8 cellular contexts compared by ENCODE assay signal in genomic region chr2:85133751-85134254, GRCh38. TPM values are rescaled to one million over a fixed set of nuclear protein-coding genes. Genes with fewer than 3 reads are reported as not detected.
DNase-seq lines count a peak whose midpoint lies in the region; ATAC-seq and TF ChIP-seq lines count a peak whose summit lies in the region.

No MANE protein-coding gene starts in this region.

- peaks cover 9% of the 10 kb centered on the region for H3K4me1 Mint-ChIP-seq in activated naive CD4-positive, alpha-beta T cell treated with anti-CD3 and anti-CD28 coated beads, Interleukin-2, amount 50 U/mL, for 24 hours

- peaks cover 37% of the 10 kb centered on the region for H3K27me3 Mint-ChIP-seq in activated naive CD4-positive, alpha-beta T cell treated with anti-CD3 and anti-CD28 coated beads, Interleukin-2, amount 50 U/mL, for 24 hours

- no peaks in the 10 kb centered on the region for H3K36me3 Mint-ChIP-seq in activated naive CD4-positive, alpha-beta T cell treated with anti-CD3 and anti-CD28 coated beads, Interleukin-2, amount 50 U/mL, for 24 hours

- H3K36me3 ChIP-seq in heart left ventricle (no peaks in the 10 kb centered on the region), prostate gland (no peaks in the 10 kb centered on the region)

- peak; percentile 41 for DNase-seq in COLO668 (lab: John Stamatoyannopoulos, UW; ENCODE audit: unreplicated experiment)
- DNase-seq in heart left ventricle = peak; percentile 42 to 74 (median 60)
- DNase-seq in prostate gland (ENCODE audit: low spot score) = peak; percentile 20
- DNase-seq in NCI-H187 treated with DMSO at 0.1 percent for 48 hours (lab: John Stamatoyannopoulos, UW) = no peak

- TF ChIP-seq POLR2A in heart left ventricle (IDR thresholded peaks at IDR 0.05) = no peak
- TF ChIP-seq POLR2A in prostate gland (IDR thresholded peaks at IDR 0.05) = no peak

- TF ChIP-seq CTCF in heart left ventricle (IDR thresholded peaks at IDR 0.05) = no peak
- TF ChIP-seq CTCF in prostate gland (IDR thresholded peaks at IDR 0.05) = no peak

- peaks cover 4 to 53% (median 31%) of the 10 kb centered on the region in 12 donors for H3K4me1 ChIP-seq in heart left ventricle
- H3K4me1 ChIP-seq in prostate gland (replicated peaks) = no peaks in the 10 kb centered on the region

- peak overlapping the region; percentile 30 for H3K4me3 Mint-ChIP-seq in activated naive CD4-positive, alpha-beta T cell treated with anti-CD3 and anti-CD28 coated beads, Interleukin-2, amount 50 U/mL, for 24 hours

- no peaks in the 10 kb centered on the region for H3K9me3 Mint-ChIP-seq in activated naive CD4-positive, alpha-beta T cell treated with anti-CD3 and anti-CD28 coated beads, Interleukin-2, amount 50 U/mL, for 24 hours

- peaks cover 0 to 26% (median 0%) of the 10 kb centered on the region in 9 donors for H3K27me3 ChIP-seq in heart left ventricle
- no peaks in the 10 kb centered on the region for H3K27me3 ChIP-seq in prostate gland (replicated peaks; ENCODE audit: insufficient read depth)

- H3K27ac ChIP-seq in heart left ventricle (peak overlapping the region; percentile 38 to 90 (median 81)), prostate gland (peak overlapping the region; percentile 74 to 75)

- no peaks in the 10 kb centered on the region for H3K9me3 ChIP-seq in heart left ventricle
- no peaks in the 10 kb centered on the region for H3K9me3 ChIP-seq in prostate gland

- H3K4me3 ChIP-seq in heart left ventricle = peak overlapping the region; percentile 60 to 99 (median 82)
- peak overlapping the region; percentile 50 to 57 for H3K4me3 ChIP-seq in prostate gland

- WGBS in heart left ventricle, 4 donors = 0 to 6% (median 0%) methylated on average over 15 to 57 of the region's 57 CpGs
- under 1% methylated on average over 54 of the region's 57 CpGs for WGBS in prostate gland

- intact Hi-C loops in heart left ventricle (cut with DNase I) = loop anchor here (1.0 to 10.0 kb wide), 11 partner anchors 67 to 166 kb away; no protein-coding TSS in a partner anchor
- intact Hi-C loops in prostate gland (cut with DNase I) = loop anchor here (1.0 to 2.0 kb wide), 2 partner anchors 109 to 151 kb away; no protein-coding TSS in a partner anchor

- no peak overlapping the region for H3K27ac Mint-ChIP-seq in activated naive CD4-positive, alpha-beta T cell treated with anti-CD3 and anti-CD28 coated beads, Interleukin-2, amount 50 U/mL, for 24 hours

- ATAC-seq in HG03432 (IDR thresholded peaks at IDR 0.05; ENCODE audit: unreplicated experiment) (peak; percentile 30), heart left ventricle (peak in 1 of 4 donors; percentile 15), HG03439 (IDR thresholded peaks at IDR 0.05; ENCODE audit: unreplicated experiment) (no peak), HG03159 (IDR thresholded peaks at IDR 0.05; ENCODE audit: unreplicated experiment) (no peak)

RNA-seq across cellular contexts. Expression of gene TCF7L1, which starts 0.6 kb away (rescaled TPM):
- total RNA-seq in heart left ventricle (1 to 10 TPM; 1.9 to 9.8 (median 6.4) TPM), prostate gland (1 to 10 TPM; 2.6 to 7.0 TPM)
- polyA plus RNA-seq in heart left ventricle = 1 to 10 TPM; 3.9 to 6.1 TPM
